ENCODE assay signal across 21 cellular contexts in genomic region chr5:107618233-107618632, GRCh38. TPM values are rescaled to one million over a fixed set of nuclear protein-coding genes. Genes with fewer than 3 reads are reported as not detected.
DNase-seq lines count a peak whose midpoint lies in the region; ATAC-seq and TF ChIP-seq lines count a peak whose summit lies in the region.
"Had no signal": no experiment of that assay in that cellular context is flagged by ENCODE, and none has a peak within 500 bp of the region (broad histone marks: within the 10 kb centered on the region; RNA-seq: fewer than 3 reads in every experiment).

No MANE protein-coding gene starts in this region.

- POLR2A ChIA-PET in HEK293T (lab: Yijun Ruan, JAX) = interaction anchor here (1.6 kb wide), 1 partner anchor 29 kb away, joined by 3 read pairs; no protein-coding TSS in a partner anchor

- no peaks in the 10 kb centered on the region for H3K36me3 Mint-ChIP-seq in endodermal cell (ENCODE audit: low read depth)
- H3K36me3 Mint-ChIP-seq in activated naive CD8-positive, alpha-beta T cell treated with anti-CD3 and anti-CD28 coated beads, Interleukin-2, amount 50 U/mL, for 24 hours (ENCODE audit: low read depth) = no peaks in the 10 kb centered on the region
- H3K36me3 Mint-ChIP-seq: activated CD4-positive, alpha-beta memory T cell treated with anti-CD3 and anti-CD28 coated beads for 36 hours had no signal

- H3K27me3 Mint-ChIP-seq in endodermal cell (ENCODE audit: insufficient read depth) = no peaks in the 10 kb centered on the region
- peaks cover 4% of the 10 kb centered on the region for H3K27me3 Mint-ChIP-seq in activated naive CD8-positive, alpha-beta T cell treated with anti-CD3 and anti-CD28 coated beads, Interleukin-2, amount 50 U/mL, for 24 hours

- TF ChIP-seq CTCF in endodermal cell (conservative IDR thresholded peaks at IDR 0.05) = no peak

- no peak overlapping the region for H3K27ac Mint-ChIP-seq in endodermal cell
- H3K27ac Mint-ChIP-seq in activated naive CD8-positive, alpha-beta T cell treated with anti-CD3 and anti-CD28 coated beads, Interleukin-2, amount 50 U/mL, for 24 hours = no peak overlapping the region
- H3K27ac Mint-ChIP-seq: activated CD4-positive, alpha-beta memory T cell treated with anti-CD3 and anti-CD28 coated beads for 36 hours; CD4-positive, alpha-beta T cell; T-helper 1 cell treated with Interleukin-12 subunit alpha and Interleukin-12 subunit beta and Interleukin-4 antibody, amounts not matched to agents 30 μg/mL and 1 μg/mL, for 36 hours had no signal

- H3K4me3 Mint-ChIP-seq in endodermal cell = no peak overlapping the region
- no peak overlapping the region for H3K4me3 Mint-ChIP-seq in activated naive CD8-positive, alpha-beta T cell treated with anti-CD3 and anti-CD28 coated beads, Interleukin-2, amount 50 U/mL, for 24 hours
- H3K4me3 Mint-ChIP-seq: activated CD4-positive, alpha-beta memory T cell treated with anti-CD3 and anti-CD28 coated beads for 36 hours; CD4-positive, alpha-beta T cell; T-helper 1 cell treated with Interleukin-12 subunit alpha and Interleukin-12 subunit beta and Interleukin-4 antibody, amounts not matched to agents 30 μg/mL and 1 μg/mL, for 36 hours had no signal

- CTCF ChIA-PET in HEK293T (lab: Yijun Ruan, JAX) = interaction anchor here (0.5 to 0.6 kb wide), 2 partner anchors 100 to 169 kb away, joined by 3 to 4 read pairs; no protein-coding TSS in a partner anchor

- ATAC-seq in activated naive CD8-positive, alpha-beta T cell treated with anti-CD3 and anti-CD28 coated beads, Interleukin-2, amount 50 U/mL, for 24 hours = no peak
- ATAC-seq: body of pancreas, right lobe of liver had no signal

- H3K27ac ChIP-seq in endodermal cell (ENCODE audit: low read depth, low read length) = no peak overlapping the region
- H3K27ac ChIP-seq: body of pancreas, KMS-11, right lobe of liver, WERI-Rb-1 had no signal

- no peaks in the 10 kb centered on the region for H3K9me3 Mint-ChIP-seq in endodermal cell
- H3K9me3 Mint-ChIP-seq in activated naive CD8-positive, alpha-beta T cell treated with anti-CD3 and anti-CD28 coated beads, Interleukin-2, amount 50 U/mL, for 24 hours = no peaks in the 10 kb centered on the region
- H3K9me3 Mint-ChIP-seq: activated CD4-positive, alpha-beta memory T cell treated with anti-CD3 and anti-CD28 coated beads for 36 hours; CD4-positive, alpha-beta T cell; T-helper 1 cell treated with Interleukin-12 subunit alpha and Interleukin-12 subunit beta and Interleukin-4 antibody, amounts not matched to agents 30 μg/mL and 1 μg/mL, for 36 hours had no signal

- H3K4me1 ChIP-seq in endodermal cell (ENCODE audit: control insufficient read depth, insufficient read depth, low read length) = peaks cover 11% of the 10 kb centered on the region
- H3K4me1 ChIP-seq: body of pancreas, right lobe of liver had no signal

- H3K36me3 ChIP-seq in endodermal cell (ENCODE audit: control insufficient read depth, insufficient read depth, low read length) = peaks cover 12% of the 10 kb centered on the region
- H3K36me3 ChIP-seq: right lobe of liver, WERI-Rb-1 had no signal

- no peak overlapping the region for H3K4me3 ChIP-seq in endodermal cell (ENCODE audit: low read length)
- H3K4me3 ChIP-seq: body of pancreas, right lobe of liver had no signal

- no peak overlapping the region for H3K9ac ChIP-seq in endodermal cell (ENCODE audit: extremely low read depth, low read length, poor library complexity, severe bottlenecking)
- H3K9ac ChIP-seq: KMS-11 had no signal

- no peaks in the 10 kb centered on the region for H3K9me3 ChIP-seq in endodermal cell (ENCODE audit: control insufficient read depth, low read length)
- H3K9me3 ChIP-seq: body of pancreas, right lobe of liver had no signal

- DNase-seq in AG20443 (ENCODE audit: low spot score) (peak; percentile 13), HEK293T (ENCODE audit: extremely low spot score) (no peak), amniotic epithelial cell (ENCODE audit: low read depth) (peak; percentile 28), foreskin melanocyte (peak; percentile 74), endodermal cell (no peak)
- no peak for DNase-seq in activated effector memory CD4-positive, alpha-beta T cell treated with anti-CD3 and anti-CD28 coated beads, Interleukin-2, amount 50 U/mL, for 16 hours
- no peak for DNase-seq in activated CD4-positive, alpha-beta T cell treated with anti-CD3 and anti-CD28 coated beads for 1 hour
- DNase-seq in activated naive CD8-positive, alpha-beta T cell treated with anti-CD3 and anti-CD28 coated beads, Interleukin-2, amount 50 U/mL, for 24 hours = no peak
- DNase-seq: activated CD4-positive, alpha-beta memory T cell treated with anti-CD3 and anti-CD28 coated beads for 36 hours; activated naive CD4-positive, alpha-beta T cell treated with anti-CD3 and anti-CD28 coated beads, Interleukin-2, amount 50 U/mL, for 16 hours; body of pancreas; CD4-positive, alpha-beta T cell; erythroblast; NCI-H2081; NCI-H510A treated with DMSO at 0.1 percent for 48 hours; right lobe of liver; SHP77; stimulated activated CD4-positive, alpha-beta T cell treated with anti-CD3 and anti-CD28 coated beads, Interleukin-15, amount 100 ng/mL, for 24 hours; WERI-Rb-1 had no signal

- peaks cover 42% of the 10 kb centered on the region for H3K4me1 Mint-ChIP-seq in endodermal cell
- H3K4me1 Mint-ChIP-seq in activated naive CD8-positive, alpha-beta T cell treated with anti-CD3 and anti-CD28 coated beads, Interleukin-2, amount 50 U/mL, for 24 hours = no peaks in the 10 kb centered on the region

- H3K27me3 ChIP-seq in endodermal cell (ENCODE audit: control insufficient read depth, insufficient read depth, low read length, poor library complexity, severe bottlenecking) = no peaks in the 10 kb centered on the region
- H3K27me3 ChIP-seq: body of pancreas, right lobe of liver had no signal

- 93% methylated on average over 3 of the region's 3 CpGs for WGBS in endodermal cell (ENCODE audit: insufficient coverage in 1 of 2, insufficient read length in 1 of 2), 2 experiments

TF ChIP-seq in HEK293T, 16 proteins besides CTCF, POLR2A, EP300 and RAD21:
- TF ChIP-seq ZNF384 (IDR thresholded peaks at IDR 0.05) = no peak
- TF ChIP-seq SUZ12 (IDR thresholded peaks at IDR 0.05) = no peak
- no peak for TF ChIP-seq TARDBP (IDR thresholded peaks at IDR 0.05)
- TF ChIP-seq ARNT (IDR thresholded peaks at IDR 0.05) = no peak
- no peak for TF ChIP-seq ELF4 (IDR thresholded peaks at IDR 0.05)
- peak; percentile 57; the same call in 1 of the 2 replicates for TF ChIP-seq PKNOX1 (IDR thresholded peaks at IDR 0.05)

RNA-seq across cellular contexts. Expression of gene EFNA5, which starts 52.5 kb away (rescaled TPM):
- 10 to 100 TPM; 53.3 to 63.1 TPM for total RNA-seq in endodermal cell
- polyA plus RNA-seq in endodermal cell (2013, experiment 1 of 2) = 26.6 TPM
- 25.5 TPM for polyA plus RNA-seq in endodermal cell (2013, experiment 2 of 2)
- total RNA-seq: activated CD4-positive, alpha-beta memory T cell treated with anti-CD3 and anti-CD28 coated beads for 36 hours; CD4-positive, alpha-beta T cell had no signal

Comparison
In these comparisons a context has a peak if more than half of its experiments do, and no peak if none do; other contexts are left out.
1. DNase-seq: peak in AG20443 (single experiment), amniotic epithelial cell (single experiment) and foreskin melanocyte (single experiment); none in HEK293T (single experiment), activated effector memory CD4-positive, alpha-beta T cell treated with anti-CD3 and anti-CD28 coated beads, Interleukin-2, amount 50 U/mL, for 16 hours (single experiment), endodermal cell (single experiment), activated CD4-positive, alpha-beta T cell treated with anti-CD3 and anti-CD28 coated beads for 1 hour (single experiment) and activated naive CD8-positive, alpha-beta T cell treated with anti-CD3 and anti-CD28 coated beads, Interleukin-2, amount 50 U/mL, for 24 hours (single experiment).